ENCODE assay signal across 37 cellular contexts in the genomic region with DNA sequence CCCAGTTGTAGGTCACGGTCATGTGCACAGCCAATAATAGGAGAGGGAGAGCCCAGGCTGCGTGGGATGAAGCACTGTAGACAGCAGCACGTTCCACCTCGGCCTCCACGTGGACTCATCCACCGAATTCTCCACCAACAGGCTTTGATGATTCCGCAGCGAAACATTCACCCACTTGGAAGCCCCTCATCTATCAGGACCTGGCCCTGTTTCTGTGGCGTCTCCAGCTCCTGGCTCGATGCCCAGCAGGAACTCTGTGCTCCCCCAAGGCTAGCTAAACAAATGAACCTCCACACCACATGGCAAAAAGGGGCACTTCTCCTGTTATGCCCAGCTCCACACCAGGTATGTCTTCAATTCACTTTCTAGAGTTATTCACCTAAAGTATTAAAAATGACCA.
"Had no signal": no experiment of that assay in that cellular context is flagged by ENCODE, and none has a peak within 500 bp of the region (broad histone marks: within the 10 kb centered on the region; RNA-seq: fewer than 3 reads in every experiment).

No MANE protein-coding gene starts in this region.

- H3K4me3 ChIP-seq: ascending aorta, cardiac muscle cell had no signal

- H3K36me3 Mint-ChIP-seq: activated CD8-positive, alpha-beta memory T cell treated with anti-CD3 and anti-CD28 coated beads, Interleukin-2, amount 10 ng/mL, durations not matched to agents 7 days and 5 days; activated naive CD4-positive, alpha-beta T cell treated with anti-CD3 and anti-CD28 coated beads, Interleukin-2, amount 10 ng/mL, durations not matched to agents 7 days and 5 days; activated naive CD4-positive, alpha-beta T cell treated with anti-CD3 and anti-CD28 coated beads, Interleukin-2, amount 50 U/mL, for 24 hours; activated naive CD8-positive, alpha-beta T cell; activated naive CD8-positive, alpha-beta T cell treated with anti-CD3 and anti-CD28 coated beads, Interleukin-2, amount 10 ng/mL, durations not matched to agents 7 days and 5 days; brain; WTC11 had no signal

- H3K27ac ChIP-seq: ascending aorta, cardiac muscle cell, WERI-Rb-1 had no signal

- H3K36me3 ChIP-seq: ascending aorta, cardiac muscle cell, WERI-Rb-1 had no signal

- H3K27ac Mint-ChIP-seq: activated CD4-positive, alpha-beta memory T cell treated with anti-CD3 and anti-CD28 coated beads, Interleukin-2, amount 10 ng/mL, durations not matched to agents 7 days and 5 days; activated CD4-positive, alpha-beta T cell treated with anti-CD3 and anti-CD28 coated beads for 36 hours; activated CD4-positive, alpha-beta T cell treated with anti-CD3 and anti-CD28 coated beads, Interleukin-2, amount 10 ng/mL, durations not matched to agents 7 days and 5 days; activated CD8-positive, alpha-beta memory T cell treated with anti-CD3 and anti-CD28 coated beads, Interleukin-2, amount 10 ng/mL, durations not matched to agents 7 days and 5 days; activated CD8-positive, alpha-beta T cell treated with anti-CD3 and anti-CD28 coated beads, Interleukin-2, amount 10 ng/mL, durations not matched to agents 7 days and 5 days; activated naive CD4-positive, alpha-beta T cell treated with anti-CD3 and anti-CD28 coated beads, Interleukin-2, amount 10 ng/mL, durations not matched to agents 7 days and 5 days; activated naive CD4-positive, alpha-beta T cell treated with anti-CD3 and anti-CD28 coated beads, Interleukin-2, amount 50 U/mL, for 24 hours; activated naive CD8-positive, alpha-beta T cell; activated naive CD8-positive, alpha-beta T cell treated with anti-CD3 and anti-CD28 coated beads, Interleukin-2, amount 10 ng/mL, durations not matched to agents 7 days and 5 days; activated naive CD8-positive, alpha-beta T cell treated with anti-CD3 and anti-CD28 coated beads, Interleukin-2, amount 50 U/mL, for 24 hours; activated T-cell treated with anti-CD3 and anti-CD28 coated beads, Interleukin-2, amount 50 U/mL, for 24 hours; activated T-helper 2 cell treated with anti-CD3 and anti-CD28 coated beads, Interferon-gamma antibody, Interleukin-2, Interleukin-4, amounts not matched to agents 10 μg/mL and 5 μg/mL and 100 μg/mL, durations not matched to agents 14 hours and 24 hours and 36 hours; T-helper 1 cell treated with Interleukin-12 subunit alpha and Interleukin-12 subunit beta and Interleukin-4 antibody, amounts not matched to agents 30 μg/mL and 1 μg/mL, for 36 hours; T-helper 2 cell treated with Interferon-gamma antibody and Interleukin-4, amounts not matched to agents 5 μg/mL and 100 μg/mL, for 36 hours; WTC11 had no signal

- H3K4me3 Mint-ChIP-seq: activated CD4-positive, alpha-beta memory T cell treated with anti-CD3 and anti-CD28 coated beads, Interleukin-2, amount 10 ng/mL, durations not matched to agents 7 days and 5 days; activated CD4-positive, alpha-beta T cell treated with anti-CD3 and anti-CD28 coated beads for 36 hours; activated CD4-positive, alpha-beta T cell treated with anti-CD3 and anti-CD28 coated beads, Interleukin-2, amount 10 ng/mL, durations not matched to agents 7 days and 5 days; activated CD8-positive, alpha-beta memory T cell treated with anti-CD3 and anti-CD28 coated beads, Interleukin-2, amount 10 ng/mL, durations not matched to agents 7 days and 5 days; activated CD8-positive, alpha-beta T cell treated with anti-CD3 and anti-CD28 coated beads, Interleukin-2, amount 10 ng/mL, durations not matched to agents 7 days and 5 days; activated naive CD4-positive, alpha-beta T cell treated with anti-CD3 and anti-CD28 coated beads, Interleukin-2, amount 10 ng/mL, durations not matched to agents 7 days and 5 days; activated naive CD4-positive, alpha-beta T cell treated with anti-CD3 and anti-CD28 coated beads, Interleukin-2, amount 50 U/mL, for 24 hours; activated naive CD8-positive, alpha-beta T cell; activated naive CD8-positive, alpha-beta T cell treated with anti-CD3 and anti-CD28 coated beads, Interleukin-2, amount 10 ng/mL, durations not matched to agents 7 days and 5 days; activated naive CD8-positive, alpha-beta T cell treated with anti-CD3 and anti-CD28 coated beads, Interleukin-2, amount 50 U/mL, for 24 hours; activated T-cell treated with anti-CD3 and anti-CD28 coated beads, Interleukin-2, amount 50 U/mL, for 24 hours; brain; central memory CD8-positive, alpha-beta T cell; T-helper 1 cell treated with Interleukin-12 subunit alpha and Interleukin-12 subunit beta and Interleukin-4 antibody, amounts not matched to agents 30 μg/mL and 1 μg/mL, for 36 hours; T-helper 2 cell treated with Interferon-gamma antibody and Interleukin-4, amounts not matched to agents 5 μg/mL and 100 μg/mL, for 36 hours; WTC11 had no signal

- H3K27me3 Mint-ChIP-seq: activated CD4-positive, alpha-beta memory T cell treated with anti-CD3 and anti-CD28 coated beads, Interleukin-2, amount 10 ng/mL, durations not matched to agents 7 days and 5 days; activated CD4-positive, alpha-beta T cell treated with anti-CD3 and anti-CD28 coated beads, Interleukin-2, amount 10 ng/mL, durations not matched to agents 7 days and 5 days; activated CD8-positive, alpha-beta memory T cell treated with anti-CD3 and anti-CD28 coated beads, Interleukin-2, amount 10 ng/mL, durations not matched to agents 7 days and 5 days; activated naive CD4-positive, alpha-beta T cell treated with anti-CD3 and anti-CD28 coated beads, Interleukin-2, amount 10 ng/mL, durations not matched to agents 7 days and 5 days had no signal

- H3K4me1 ChIP-seq: ascending aorta had no signal

- H3K4me1 Mint-ChIP-seq: activated CD4-positive, alpha-beta memory T cell treated with anti-CD3 and anti-CD28 coated beads, Interleukin-2, amount 10 ng/mL, durations not matched to agents 7 days and 5 days; activated CD4-positive, alpha-beta T cell treated with anti-CD3 and anti-CD28 coated beads for 36 hours; activated CD4-positive, alpha-beta T cell treated with anti-CD3 and anti-CD28 coated beads, Interleukin-2, amount 10 ng/mL, durations not matched to agents 7 days and 5 days; activated CD8-positive, alpha-beta memory T cell treated with anti-CD3 and anti-CD28 coated beads, Interleukin-2, amount 10 ng/mL, durations not matched to agents 7 days and 5 days; activated naive CD4-positive, alpha-beta T cell treated with anti-CD3 and anti-CD28 coated beads, Interleukin-2, amount 10 ng/mL, durations not matched to agents 7 days and 5 days; activated naive CD4-positive, alpha-beta T cell treated with anti-CD3 and anti-CD28 coated beads, Interleukin-2, amount 50 U/mL, for 24 hours; activated naive CD8-positive, alpha-beta T cell treated with anti-CD3 and anti-CD28 coated beads, Interleukin-2, amount 10 ng/mL, durations not matched to agents 7 days and 5 days; activated naive CD8-positive, alpha-beta T cell treated with anti-CD3 and anti-CD28 coated beads, Interleukin-2, amount 50 U/mL, for 24 hours; central memory CD8-positive, alpha-beta T cell; WTC11 had no signal

- H3K9me3 ChIP-seq: ascending aorta had no signal

- H3K27me3 ChIP-seq: ascending aorta, cardiac muscle cell had no signal

- H3K9me3 Mint-ChIP-seq: activated CD4-positive, alpha-beta memory T cell treated with anti-CD3 and anti-CD28 coated beads, Interleukin-2, amount 10 ng/mL, durations not matched to agents 7 days and 5 days; activated CD4-positive, alpha-beta T cell treated with anti-CD3 and anti-CD28 coated beads, Interleukin-2, amount 10 ng/mL, durations not matched to agents 7 days and 5 days; activated naive CD4-positive, alpha-beta T cell treated with anti-CD3 and anti-CD28 coated beads, Interleukin-2, amount 10 ng/mL, durations not matched to agents 7 days and 5 days; activated naive CD4-positive, alpha-beta T cell treated with anti-CD3 and anti-CD28 coated beads, Interleukin-2, amount 50 U/mL, for 24 hours; activated naive CD8-positive, alpha-beta T cell treated with anti-CD3 and anti-CD28 coated beads, Interleukin-2, amount 10 ng/mL, durations not matched to agents 7 days and 5 days; activated naive CD8-positive, alpha-beta T cell treated with anti-CD3 and anti-CD28 coated beads, Interleukin-2, amount 50 U/mL, for 24 hours; activated T-cell treated with anti-CD3 and anti-CD28 coated beads, Interleukin-2, amount 50 U/mL, for 24 hours; activated T-helper 2 cell treated with anti-CD3 and anti-CD28 coated beads, Interferon-gamma antibody, Interleukin-2, Interleukin-4, amounts not matched to agents 10 μg/mL and 5 μg/mL and 100 μg/mL, durations not matched to agents 14 hours and 24 hours and 36 hours; central memory CD8-positive, alpha-beta T cell; T-helper 1 cell treated with Interleukin-12 subunit alpha and Interleukin-12 subunit beta and Interleukin-4 antibody, amounts not matched to agents 30 μg/mL and 1 μg/mL, for 36 hours had no signal

- DNase-seq: activated CD4-positive, alpha-beta memory T cell treated with anti-CD3 and anti-CD28 coated beads, Interleukin-2, amount 10 ng/mL, durations not matched to agents 7 days and 5 days; activated CD4-positive, alpha-beta T cell treated with anti-CD3 and anti-CD28 coated beads for 1 hour; activated CD4-positive, alpha-beta T cell treated with anti-CD3 and anti-CD28 coated beads for 36 hours; activated CD4-positive, alpha-beta T cell treated with anti-CD3 and anti-CD28 coated beads for 48 hours; activated CD4-positive, alpha-beta T cell treated with anti-CD3 and anti-CD28 coated beads, Interleukin-2, amount 10 ng/mL, durations not matched to agents 7 days and 5 days; activated CD4-positive, alpha-beta T cell treated with anti-CD3 and anti-CD28 coated beads, Interleukin-2, amount 50 U/mL, for 48 hours; activated CD4-positive, CD25-positive, alpha-beta regulatory T cell; activated CD8-positive, alpha-beta memory T cell treated with anti-CD3 and anti-CD28 coated beads for 24 hours; activated CD8-positive, alpha-beta memory T cell treated with anti-CD3 and anti-CD28 coated beads, Interleukin-2, amount 10 ng/mL, durations not matched to agents 7 days and 5 days; activated CD8-positive, alpha-beta memory T cell treated with anti-CD3 and anti-CD28 coated beads, Interleukin-2, amount 50 U/mL, for 48 hours; activated CD8-positive, alpha-beta T cell treated with anti-CD3 and anti-CD28 coated beads, Interleukin-2, amount 10 ng/mL, durations not matched to agents 7 days and 5 days; activated effector memory CD4-positive, alpha-beta T cell treated with Interleukin-2 at 50 U/mL for 16 hours; activated gamma-delta T cell; activated naive CD4-positive, alpha-beta T cell treated with anti-CD3 and anti-CD28 coated beads, Interleukin-2, amount 10 ng/mL, durations not matched to agents 7 days and 5 days; activated naive CD4-positive, alpha-beta T cell treated with Interleukin-2 at 50 U/mL for 16 hours; activated naive CD8-positive, alpha-beta T cell treated with anti-CD3 and anti-CD28 coated beads, Interleukin-2, amount 10 ng/mL, durations not matched to agents 7 days and 5 days; activated naive CD8-positive, alpha-beta T cell treated with anti-CD3 and anti-CD28 coated beads, Interleukin-2, amount 50 U/mL, for 24 hours; activated T-cell treated with anti-CD3 and anti-CD28 coated beads, Interleukin-2, amount 50 U/mL, for 24 hours; activated T-cell treated with anti-CD3 and anti-CD28 coated beads, Interleukin-2, amount 50 U/mL, for 48 hours; amygdala; anterior cingulate cortex; caudate nucleus; cerebellar nuclear complex; T-helper 1 cell; T-helper 2 cell; T-helper 9 cell; WERI-Rb-1 had no signal
